8 cellular contexts compared by ENCODE assay signal in genomic region chr5:150589791-150590601, GRCh38. TPM values are rescaled to one million over a fixed set of nuclear protein-coding genes. Genes with fewer than 3 reads are reported as not detected.
DNase-seq lines count a peak whose midpoint lies in the region; ATAC-seq and TF ChIP-seq lines count a peak whose summit lies in the region.

No MANE protein-coding gene starts in this region.

- no peak for TF ChIP-seq EP300 in upper lobe of left lung (IDR thresholded peaks at IDR 0.05)

- no peak for TF ChIP-seq POLR2A in adrenal gland (IDR thresholded peaks at IDR 0.05)
- no peak for TF ChIP-seq POLR2A in upper lobe of left lung (IDR thresholded peaks at IDR 0.05)

- H3K27ac ChIP-seq in adrenal gland (peak overlapping the region in 2 of 5 donors; percentile 50 to 67), upper lobe of left lung (peak overlapping the region; percentile 19 to 65 (median 59))

- H3K4me1 ChIP-seq in adrenal gland (replicated peaks in 1 of 2) (peaks cover 0 to 17% of the 10 kb centered on the region in 2 donors), upper lobe of left lung (peaks cover 13 to 38% (median 35%) of the 10 kb centered on the region in 4 donors)

- H3K27me3 ChIP-seq in adrenal gland (no peaks in the 10 kb centered on the region), upper lobe of left lung (no peaks in the 10 kb centered on the region)

- peak; percentile 20 for ATAC-seq in left colon
- peak; percentile 60 to 82 for ATAC-seq in upper lobe of left lung (ENCODE audit: low FRiP score in 2 of 2)
- ATAC-seq in GM21381 (IDR thresholded peaks at IDR 0.05; ENCODE audit: unreplicated experiment) = no peak
- ATAC-seq in HG03342 (IDR thresholded peaks at IDR 0.05; ENCODE audit: unreplicated experiment) = no peak

- H3K36me3 ChIP-seq in adrenal gland (replicated peaks in 1 of 2) (no peaks in the 10 kb centered on the region), upper lobe of left lung (no peaks in the 10 kb centered on the region)

- intact Hi-C loops in adrenal gland (cut with DNase I) (no loop called here), left colon (cut with DNase I, micrococcal nuclease) (no loop called here)

- 65 to 75% (median 72%) methylated on average over 9 to 12 of the region's 12 CpGs for WGBS in adrenal gland, 4 donors
- WGBS in upper lobe of left lung, 2 donors = 72 to 86% methylated on average over 11 to 12 of the region's 12 CpGs

- H3K9me3 ChIP-seq in adrenal gland (replicated peaks in 1 of 3) = no peaks in the 10 kb centered on the region
- H3K9me3 ChIP-seq in upper lobe of left lung = no peaks in the 10 kb centered on the region

- peak; percentile 15 to 68 (median 40) for TF ChIP-seq CTCF in adrenal gland (IDR thresholded peaks at IDR 0.05)
- TF ChIP-seq CTCF in upper lobe of left lung (IDR thresholded peaks at IDR 0.05) = peak in 5 of 6 experiments; percentile 31 to 56 (median 48)

- peak; percentile 64 for DNase-seq in NCI-H82 (lab: John Stamatoyannopoulos, UW)
- no peak for DNase-seq in NCI-H82 treated with DMSO at 0.1 percent for 48 hours (lab: John Stamatoyannopoulos, UW; ENCODE audit: unreplicated experiment)
- DNase-seq in adrenal gland = peak in 6 of 7 donors; percentile 46 to 77 (median 53)
- DNase-seq in left colon = peak; percentile 59 to 67
- no peak for DNase-seq in upper lobe of left lung
- DNase-seq in NCI-H1417 (lab: John Stamatoyannopoulos, UW) = no peak

- H3K4me3 ChIP-seq in adrenal gland = no peak overlapping the region
- no peak overlapping the region for H3K4me3 ChIP-seq in upper lobe of left lung

RNA-seq across cellular contexts. Expression of gene SYNPO, which starts 50.5 kb away (rescaled TPM):
- total RNA-seq in adrenal gland = 100 to 1,000 TPM in 5 of 8 donors, 10 to 100 TPM in 3; 86.8 to 293 (median 151) TPM
- 100 to 1,000 TPM in 2 of 3 donors, 10 to 100 TPM in 1; 59.4 to 254 (median 108) TPM for polyA plus RNA-seq in adrenal gland
- total RNA-seq in left colon = 10 to 100 TPM; 43.6 to 73.9 TPM
- total RNA-seq in upper lobe of left lung = 100 to 1,000 TPM in 2 of 6 donors, 10 to 100 TPM in 4; 41.9 to 150 (median 84.3) TPM

Comparison
In these comparisons a context has a peak if more than half of its experiments do, and no peak if none do; other contexts are left out.
1. DNase-seq: peak in NCI-H82 (single experiment), adrenal gland (6 of 7) and left colon (2 of 2); none in NCI-H82 treated with DMSO at 0.1 percent for 48 hours (single experiment), upper lobe of left lung (0 of 2) and NCI-H1417 (0 of 3).
2. ATAC-seq: peak in left colon (single experiment) and upper lobe of left lung (2 of 2); none in GM21381 (single experiment) and HG03342 (single experiment).